In genomic region chr15:29873264-29873663, GRCh38 we compare ENCODE assay signal across 20 cellular contexts. TPM values are rescaled to one million over a fixed set of nuclear protein-coding genes. Genes with fewer than 3 reads are reported as not detected.
DNase-seq lines count a peak whose midpoint lies in the region; ATAC-seq and TF ChIP-seq lines count a peak whose summit lies in the region.
"Had no signal": no experiment of that assay in that cellular context is flagged by ENCODE, and none has a peak within 500 bp of the region (broad histone marks: within the 10 kb centered on the region; RNA-seq: fewer than 3 reads in every experiment).

No MANE protein-coding gene starts in this region.

- H3K27ac ChIP-seq in cardiac muscle cell: peak overlapping the region; percentile 85
- peak overlapping the region; percentile 68 to 88 (median 81) for H3K27ac ChIP-seq in tibial nerve
- H3K27ac ChIP-seq in lower lobe of right lung: no peak overlapping the region
- H3K27ac ChIP-seq: BLaER1 treated with 17β-estradiol and CSF1 and Interleukin-3, amounts not matched to agents 10 nM and 100 nM had no signal

- H3K27me3 ChIP-seq in cardiac muscle cell (no peaks in the 10 kb centered on the region), tibial nerve (no peaks in the 10 kb centered on the region), lower lobe of right lung (ENCODE audit: low read depth) (no peaks in the 10 kb centered on the region)

- 59 to 62% methylated on average over 3 of the region's 3 CpGs for WGBS in tibial nerve, 2 donors

- H3K9me3 ChIP-seq in cardiac muscle cell (ENCODE audit: low read depth) (no peaks in the 10 kb centered on the region), tibial nerve (no peaks in the 10 kb centered on the region), lower lobe of right lung (no peaks in the 10 kb centered on the region)
- H3K9me3 ChIP-seq: BLaER1 treated with 17β-estradiol and CSF1 and Interleukin-3, amounts not matched to agents 10 nM and 100 nM had no signal

- no peak overlapping the region for H3K4me3 Mint-ChIP-seq in chondrocyte (ENCODE audit: unreplicated experiment)
- no peak overlapping the region for H3K4me3 Mint-ChIP-seq in nephron
- H3K4me3 Mint-ChIP-seq: CD8-positive, alpha-beta memory T cell had no signal

- no peaks in the 10 kb centered on the region for H3K27me3 Mint-ChIP-seq in chondrocyte (ENCODE audit: low read depth)
- H3K27me3 Mint-ChIP-seq in nephron (ENCODE audit: low read depth): peaks cover 16% of the 10 kb centered on the region

- TF ChIP-seq CTCF in cardiac muscle cell (IDR thresholded peaks at IDR 0.05; ENCODE audit: low read depth, low read length) (no peak), chondrocyte (IDR thresholded peaks at IDR 0.05) (no peak), nephron (IDR thresholded peaks at IDR 0.05; ENCODE audit: unreplicated experiment in 3 of 3) (no peak), tibial nerve (IDR thresholded peaks at IDR 0.05) (no peak), lower lobe of right lung (IDR thresholded peaks at IDR 0.05) (no peak)

- H3K4me3 ChIP-seq in cardiac muscle cell (no peak overlapping the region), tibial nerve (no peak overlapping the region), lower lobe of right lung (no peak overlapping the region)
- H3K4me3 ChIP-seq: BLaER1 treated with 17β-estradiol and CSF1 and Interleukin-3, amounts not matched to agents 10 nM and 100 nM had no signal

- H3K9me3 Mint-ChIP-seq in chondrocyte (ENCODE audit: low read depth): no peaks in the 10 kb centered on the region
- no peaks in the 10 kb centered on the region for H3K9me3 Mint-ChIP-seq in nephron

- H3K4me1 Mint-ChIP-seq in chondrocyte (ENCODE audit: low read depth) (peaks cover 17% of the 10 kb centered on the region), nephron (peaks cover 47% of the 10 kb centered on the region)
- H3K4me1 Mint-ChIP-seq: CD8-positive, alpha-beta memory T cell had no signal

- no peak for ATAC-seq in Right ventricle myocardium superior (ENCODE audit: poor library complexity)
- no peak for ATAC-seq in GM19397 (IDR thresholded peaks at IDR 0.05; ENCODE audit: unreplicated experiment)
- ATAC-seq in lower lobe of right lung: no peak
- ATAC-seq: HCT116, PC-3 had no signal

- H3K4me1 ChIP-seq in cardiac muscle cell (ENCODE audit: low read depth): peaks cover 32% of the 10 kb centered on the region
- peaks cover 0 to 63% (median 32%) of the 10 kb centered on the region in 4 donors for H3K4me1 ChIP-seq in tibial nerve
- H3K4me1 ChIP-seq in lower lobe of right lung: peaks cover 10% of the 10 kb centered on the region

- no peak for TF ChIP-seq EP300 in tibial nerve (IDR thresholded peaks at IDR 0.05)

- no peak for TF ChIP-seq POLR2A in tibial nerve (IDR thresholded peaks at IDR 0.05)

- DNase-seq in cardiac muscle cell (ENCODE audit: low read depth in 1 of 2, low spot score in 1 of 2) (no peak), Right ventricle myocardium superior (no peak), chondrocyte (ENCODE audit: low spot score) (no peak), tibial nerve (ENCODE audit: low spot score in 2 of 2) (no peak), lower lobe of right lung (no peak), cerebellar cortex (ENCODE audit: low spot score) (no peak)
- DNase-seq: 8988T; CD8-positive, alpha-beta memory T cell; DMS79; KG1; NCI-H1048; NCI-H1436 treated with DMSO at 0.1 percent for 48 hours; NCI-H2029 treated with DMSO at 0.1 percent for 48 hours; NCI-H510A; NCI-H774; PC-3 had no signal

- H3K36me3 Mint-ChIP-seq in chondrocyte (ENCODE audit: low read depth): no peaks in the 10 kb centered on the region
- H3K36me3 Mint-ChIP-seq in nephron (ENCODE audit: low read depth): no peaks in the 10 kb centered on the region
- H3K36me3 Mint-ChIP-seq: CD8-positive, alpha-beta memory T cell had no signal

- intact Hi-C loops in Right ventricle myocardium superior (cut with DNase I): loop anchor here (5.0 kb wide), 1 partner anchor 54 kb away; no protein-coding TSS in a partner anchor
- intact Hi-C loops in lower lobe of right lung (cut with DNase I): no loop called here

- H3K27ac Mint-ChIP-seq in chondrocyte (ENCODE audit: unreplicated experiment): peak overlapping the region; percentile 49
- peak overlapping the region; percentile 61 to 94 (median 85) for H3K27ac Mint-ChIP-seq in nephron
- H3K27ac Mint-ChIP-seq: CD8-positive, alpha-beta memory T cell had no signal

- H3K36me3 ChIP-seq in cardiac muscle cell (no peaks in the 10 kb centered on the region), tibial nerve (no peaks in the 10 kb centered on the region), lower lobe of right lung (no peaks in the 10 kb centered on the region)
- H3K36me3 ChIP-seq: BLaER1 treated with 17β-estradiol and CSF1 and Interleukin-3, amounts not matched to agents 10 nM and 100 nM had no signal

RNA-seq across cellular contexts. Expression of gene TJP1, which starts 51.0 kb away (rescaled TPM):
- total RNA-seq in cardiac muscle cell (76.2 and 93.9 TPM in 2 replicates), Right ventricle myocardium superior (104 TPM), chondrocyte (90.5 to 108 TPM (median 91.7 TPM) in 3 replicates), tibial nerve (100 to 1,000 TPM; 163 to 416 (median 403) TPM), lower lobe of right lung (115 TPM)
- polyA plus RNA-seq in cardiac muscle cell: 66.6 and 69.4 TPM in 2 replicates
- total RNA-seq: CD8-positive, alpha-beta memory T cell had no signal
- polyA plus RNA-seq: CD8-positive, alpha-beta memory T cell had no signal
